ENCODE assay signal across 10 cellular contexts in genomic region chr12:26340649-26341048, GRCh38.
DNase-seq lines count a peak whose midpoint lies in the region; ATAC-seq and TF ChIP-seq lines count a peak whose summit lies in the region.
"Had no signal": no experiment of that assay in that cellular context is flagged by ENCODE, and none has a peak within 500 bp of the region (broad histone marks: within the 10 kb centered on the region; RNA-seq: fewer than 3 reads in every experiment).

No MANE protein-coding gene starts in this region.

- CTCF ChIA-PET in activated CD8-positive, alpha-beta T cell treated with anti-CD3 and anti-CD28 coated beads for 36 hours (lab: Charles Lee): interaction anchor here (1.5 kb wide), 1 partner anchor 11 kb away, joined by 4 read pairs; no protein-coding TSS in a partner anchor
- CTCF ChIA-PET in Calu3 (lab: Charles Lee): no interaction called here

- no peak overlapping the region for H3K27ac Mint-ChIP-seq in activated CD8-positive, alpha-beta T cell treated with anti-CD3 and anti-CD28 coated beads for 36 hours
- no peak overlapping the region for H3K27ac Mint-ChIP-seq in Calu3 (ENCODE audit: unreplicated experiment)

- no peak for DNase-seq in activated CD8-positive, alpha-beta T cell treated with anti-CD3 and anti-CD28 coated beads for 36 hours
- no peak for DNase-seq in stimulated activated naive CD8-positive, alpha-beta T cell treated with anti-CD3 and anti-CD28 coated beads, Interleukin-15, Interleukin-2, amounts not matched to agents 100 U/mL and 50 U/mL, for 24 hours
- no peak for DNase-seq in osteoblast (ENCODE audit: insufficient read length, low spot score, missing footprints)
- DNase-seq in HuH-7.5 (ENCODE audit: low spot score): no peak
- DNase-seq in GOT3 (lab: John Stamatoyannopoulos, UW): no peak
- DNase-seq in Calu3: no peak

- H3K27me3 ChIP-seq in osteoblast (ENCODE audit: insufficient read depth, low read length): no peaks in the 10 kb centered on the region

- TF ChIP-seq CTCF in activated CD8-positive, alpha-beta T cell treated with anti-CD3 and anti-CD28 coated beads for 36 hours (IDR thresholded peaks at IDR 0.05): no peak
- TF ChIP-seq CTCF in osteoblast (IDR thresholded peaks at IDR 0.05; ENCODE audit: extremely low read depth, low read depth, low read length) (no peak), Calu3 (IDR thresholded peaks at IDR 0.05; ENCODE audit: unreplicated experiment) (no peak)

- H3K27ac ChIP-seq in osteoblast (ENCODE audit: low read depth, low read length): no peak overlapping the region
- H3K27ac ChIP-seq: prostate gland, VCaP had no signal

- POLR2A ChIA-PET in activated CD8-positive, alpha-beta T cell treated with anti-CD3 and anti-CD28 coated beads for 36 hours (lab: Charles Lee): no interaction called here

- H3K4me1 Mint-ChIP-seq in activated CD8-positive, alpha-beta T cell treated with anti-CD3 and anti-CD28 coated beads for 36 hours (ENCODE audit: low read depth): peaks cover 12% of the 10 kb centered on the region
- no peaks in the 10 kb centered on the region for H3K4me1 Mint-ChIP-seq in Calu3 (ENCODE audit: low read depth, unreplicated experiment)

- H3K4me3 Mint-ChIP-seq in activated CD8-positive, alpha-beta T cell treated with anti-CD3 and anti-CD28 coated beads for 36 hours: no peak overlapping the region
- H3K4me3 Mint-ChIP-seq in Calu3 (ENCODE audit: low read depth, unreplicated experiment): no peak overlapping the region

- no peak overlapping the region for H3K4me2 ChIP-seq in osteoblast (ENCODE audit: insufficient read depth, low read length)

- H3K79me2 ChIP-seq in osteoblast (ENCODE audit: insufficient read depth, low read length): no peaks in the 10 kb centered on the region

- intact Hi-C loops in activated CD8-positive, alpha-beta T cell treated with anti-CD3 and anti-CD28 coated beads for 36 hours (cut with micrococcal nuclease): no loop called here
- intact Hi-C loops in Calu3 (cut with micrococcal nuclease; ENCODE audit: unreplicated experiment): no loop called here

- peaks cover 35% of the 10 kb centered on the region for H3K36me3 Mint-ChIP-seq in activated CD8-positive, alpha-beta T cell treated with anti-CD3 and anti-CD28 coated beads for 36 hours (ENCODE audit: low read depth)
- H3K36me3 Mint-ChIP-seq in Calu3 (ENCODE audit: insufficient read depth, unreplicated experiment): no peaks in the 10 kb centered on the region

- no peaks in the 10 kb centered on the region for H3K27me3 Mint-ChIP-seq in activated CD8-positive, alpha-beta T cell treated with anti-CD3 and anti-CD28 coated beads for 36 hours
- H3K27me3 Mint-ChIP-seq in Calu3 (ENCODE audit: unreplicated experiment): peaks cover 14% of the 10 kb centered on the region

- H3K4me1 ChIP-seq in osteoblast (ENCODE audit: insufficient read depth, low read length): peaks cover 7% of the 10 kb centered on the region
- H3K4me1 ChIP-seq: prostate gland had no signal

- H4K20me1 ChIP-seq in osteoblast (ENCODE audit: insufficient read depth, low read length): no peaks in the 10 kb centered on the region

- peaks cover 3% of the 10 kb centered on the region for H3K9me3 Mint-ChIP-seq in activated CD8-positive, alpha-beta T cell treated with anti-CD3 and anti-CD28 coated beads for 36 hours
- no peaks in the 10 kb centered on the region for H3K9me3 Mint-ChIP-seq in Calu3 (ENCODE audit: low read depth, unreplicated experiment)

- no peaks in the 10 kb centered on the region for H3K9me3 ChIP-seq in osteoblast (ENCODE audit: low read depth, low read length)
- H3K9me3 ChIP-seq: prostate gland had no signal

- BruUV-seq in Calu3 (replicated peaks; lab: Mats Ljungman, UMichigan): no TSS peak

- no peak overlapping the region for H3K4me3 ChIP-seq in osteoblast (ENCODE audit: insufficient read depth, low read length)
- H3K4me3 ChIP-seq: prostate gland had no signal

- peak; percentile 56 for ATAC-seq in GM19023 (IDR thresholded peaks at IDR 0.05; ENCODE audit: unreplicated experiment)
- ATAC-seq in HG03095 (IDR thresholded peaks at IDR 0.05; ENCODE audit: unreplicated experiment): peak; percentile 69
- peak; percentile 37 for ATAC-seq in activated CD8-positive, alpha-beta T cell treated with anti-CD3 and anti-CD28 coated beads for 36 hours
- ATAC-seq in stimulated activated naive CD8-positive, alpha-beta T cell treated with anti-CD3 and anti-CD28 coated beads, Interleukin-15, Interleukin-2, amounts not matched to agents 100 U/mL and 50 U/mL, for 24 hours: peak; percentile 40

- no peak overlapping the region for H2AFZ ChIP-seq in osteoblast (ENCODE audit: low read length)

- no peaks in the 10 kb centered on the region for H3K36me3 ChIP-seq in osteoblast (ENCODE audit: insufficient read depth, low read length)
- H3K36me3 ChIP-seq: prostate gland had no signal
